ENCODE assay signal across 1 cellular context in the genomic region with DNA sequence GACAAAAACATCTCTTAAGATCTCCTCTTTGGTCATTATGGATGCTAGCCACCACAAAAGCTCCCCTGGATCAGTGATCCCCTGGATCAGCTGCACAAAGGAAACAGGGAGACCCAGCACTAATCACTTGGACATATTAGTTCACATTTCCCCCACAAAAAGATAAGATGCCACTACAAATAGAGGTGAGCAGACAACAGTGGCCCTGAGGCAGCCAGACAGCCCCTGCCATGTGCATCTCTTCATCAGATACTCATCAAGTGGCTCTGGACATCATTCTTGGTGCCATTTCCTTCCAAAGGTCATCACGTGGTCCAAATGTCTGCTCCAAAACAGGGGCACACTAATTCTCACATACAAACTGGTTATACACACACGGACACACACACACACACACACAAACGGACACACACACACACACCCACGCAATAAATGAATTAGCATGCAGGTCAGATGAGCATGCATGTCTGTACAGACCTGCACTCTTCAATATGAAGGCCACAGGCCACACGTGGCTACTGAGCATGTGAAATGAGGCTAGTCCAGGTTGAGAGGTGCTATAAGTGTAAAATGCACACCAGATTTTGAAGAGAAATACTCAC.
TF ChIP-seq lines count a peak whose summit lies in the region.

No MANE protein-coding gene starts in this region.

TF ChIP-seq in IMR-90, 13 proteins besides CTCF, POLR2A, EP300 and RAD21:
- no peak for TF ChIP-seq RCOR1 (IDR thresholded peaks at IDR 0.05; ENCODE audit: insufficient replicate concordance, low read length)
- no peak for TF ChIP-seq RFX5 (IDR thresholded peaks at IDR 0.05; ENCODE audit: low read depth, low read length)
- no peak for TF ChIP-seq NFE2L2 (IDR thresholded peaks at IDR 0.05; ENCODE audit: low read depth, low read length)
- no peak for TF ChIP-seq MAZ (IDR thresholded peaks at IDR 0.05; ENCODE audit: borderline replicate concordance, low read depth, low read length)
- no peak for TF ChIP-seq MXI1 (IDR thresholded peaks at IDR 0.05; ENCODE audit: borderline replicate concordance, low read depth, low read length)
- TF ChIP-seq, protein P1, sequence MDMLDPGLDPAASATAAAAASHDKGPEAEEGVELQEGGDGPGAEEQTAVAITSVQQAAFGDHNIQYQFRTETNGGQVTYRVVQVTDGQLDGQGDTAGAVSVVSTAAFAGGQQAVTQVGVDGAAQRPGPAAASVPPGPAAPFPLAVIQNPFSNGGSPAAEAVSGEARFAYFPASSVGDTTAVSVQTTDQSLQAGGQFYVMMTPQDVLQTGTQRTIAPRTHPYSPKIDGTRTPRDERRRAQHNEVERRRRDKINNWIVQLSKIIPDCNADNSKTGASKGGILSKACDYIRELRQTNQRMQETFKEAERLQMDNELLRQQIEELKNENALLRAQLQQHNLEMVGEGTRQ (IDR thresholded peaks at IDR 0.05; ENCODE audit: low read depth, low read length), result no peak
- TF ChIP-seq MAFK (IDR thresholded peaks at IDR 0.05; ENCODE audit: low read depth, low read length), result no peak
- no peak for TF ChIP-seq BHLHE40 (IDR thresholded peaks at IDR 0.05; ENCODE audit: low read depth, low read length)
- TF ChIP-seq CEBPB (IDR thresholded peaks at IDR 0.05; ENCODE audit: low read depth, low read length), result no peak
